12 cellular contexts compared by ENCODE assay signal in genomic region chr2:106461882-106462281, GRCh38. TPM values are rescaled to one million over a fixed set of nuclear protein-coding genes. Genes with fewer than 3 reads are reported as not detected.
DNase-seq lines count a peak whose midpoint lies in the region; ATAC-seq and TF ChIP-seq lines count a peak whose summit lies in the region.
"Not testable (repeated sequence)": the region's sequence is repeated elsewhere in the genome, so short reads cannot be mapped to it uniquely, and the experiment has no call there.
"Had no signal": no experiment of that assay in that cellular context is flagged by ENCODE, and none has a peak within 500 bp of the region (broad histone marks: within the 10 kb centered on the region; RNA-seq: fewer than 3 reads in every experiment).

No MANE protein-coding gene starts in this region.

- not testable (repeated sequence) for H2AFZ ChIP-seq in neural progenitor cell (replicated peaks)

- H3K9me3 Mint-ChIP-seq in activated CD8-positive, alpha-beta T cell treated with anti-CD3 and anti-CD28 coated beads for 36 hours; activated naive CD8-positive, alpha-beta T cell treated with anti-CD3 and anti-CD28 coated beads, Interleukin-2, amount 50 U/mL, for 24 hours; neural progenitor cell: not testable (repeated sequence)

- in situ Hi-C loops in GM13976 (cut with MboI; ENCODE audit: low sequenced_read_pairs, unreplicated experiment), result not testable (repeated sequence)

- POLR2A ChIA-PET in activated CD8-positive, alpha-beta T cell treated with anti-CD3 and anti-CD28 coated beads for 36 hours (lab: Charles Lee), result not testable (repeated sequence)

- DNase-seq in GM13976 (ENCODE audit: low spot score), result not testable (repeated sequence)
- DNase-seq in NB4 (ENCODE audit: low read depth) (peak; percentile 57), SKM-1 treated with dmso at 0.1 percent for 144 hours (lab: John Stamatoyannopoulos, UW; ENCODE audit: unreplicated experiment) (peak; percentile 21), fibroblast of pulmonary artery (ENCODE audit: low read depth) (peak; percentile 0), neural progenitor cell (ENCODE audit: low spot score) (peak; percentile 28)
- DNase-seq in activated CD8-positive, alpha-beta T cell treated with anti-CD3 and anti-CD28 coated beads for 36 hours, result peak; percentile 41
- peak; percentile 10 for DNase-seq in activated naive CD8-positive, alpha-beta T cell treated with anti-CD3 and anti-CD28 coated beads, Interleukin-2, amount 50 U/mL, for 24 hours

- H3K36me3 Mint-ChIP-seq in activated CD8-positive, alpha-beta T cell treated with anti-CD3 and anti-CD28 coated beads for 36 hours (ENCODE audit: low read depth); activated naive CD8-positive, alpha-beta T cell treated with anti-CD3 and anti-CD28 coated beads, Interleukin-2, amount 50 U/mL, for 24 hours (ENCODE audit: low read depth); neural progenitor cell: not testable (repeated sequence)

- not testable (repeated sequence) for H3K27me3 ChIP-seq in neural progenitor cell

- H3K4me1 ChIP-seq in neural progenitor cell, result not testable (repeated sequence)

- not testable (repeated sequence) for H3K27me3 Mint-ChIP-seq in activated CD8-positive, alpha-beta T cell treated with anti-CD3 and anti-CD28 coated beads for 36 hours; activated naive CD8-positive, alpha-beta T cell treated with anti-CD3 and anti-CD28 coated beads, Interleukin-2, amount 50 U/mL, for 24 hours; neural progenitor cell (ENCODE audit: insufficient read depth, low read depth)

- H3K27ac Mint-ChIP-seq in activated CD8-positive, alpha-beta T cell treated with anti-CD3 and anti-CD28 coated beads for 36 hours; activated naive CD8-positive, alpha-beta T cell treated with anti-CD3 and anti-CD28 coated beads, Interleukin-2, amount 50 U/mL, for 24 hours; neural progenitor cell: not testable (repeated sequence)

- not testable (repeated sequence) for H4K20me1 ChIP-seq in neural progenitor cell (ENCODE audit: low read depth)

- H3F3A ChIP-seq in neural progenitor cell (ENCODE audit: low read depth), result not testable (repeated sequence)

- ATAC-seq in activated CD8-positive, alpha-beta T cell treated with anti-CD3 and anti-CD28 coated beads for 36 hours, result peak; percentile 69
- not testable (repeated sequence) for ATAC-seq in activated naive CD8-positive, alpha-beta T cell treated with anti-CD3 and anti-CD28 coated beads, Interleukin-2, amount 50 U/mL, for 24 hours

- H3K79me2 ChIP-seq in neural progenitor cell (ENCODE audit: low read depth), result not testable (repeated sequence)

- not testable (repeated sequence) for H3K4me1 Mint-ChIP-seq in activated CD8-positive, alpha-beta T cell treated with anti-CD3 and anti-CD28 coated beads for 36 hours (ENCODE audit: low read depth); activated naive CD8-positive, alpha-beta T cell treated with anti-CD3 and anti-CD28 coated beads, Interleukin-2, amount 50 U/mL, for 24 hours; neural progenitor cell

- not testable (repeated sequence) for H3K4me2 ChIP-seq in neural progenitor cell

- TF ChIP-seq POLR2A in NB4 (IDR thresholded peaks at IDR 0.05; ENCODE audit: extremely low read depth, insufficient read length), result not testable (repeated sequence)

- TF ChIP-seq CTCF in 22Rv1 (IDR thresholded peaks at IDR 0.05), result peak; percentile 23; the same call in 1 of the 2 replicates
- peak; percentile 1 for TF ChIP-seq CTCF in GM13976 (IDR thresholded peaks at IDR 0.05; ENCODE audit: borderline replicate concordance, control extremely low read depth, extremely low read depth, insufficient read depth, missing control alignments)
- TF ChIP-seq CTCF in NB4 (IDR thresholded peaks at IDR 0.05; ENCODE audit: low read depth, low read length), result peak; percentile 27
- not testable (repeated sequence) for TF ChIP-seq CTCF in activated CD8-positive, alpha-beta T cell treated with anti-CD3 and anti-CD28 coated beads for 36 hours (IDR thresholded peaks at IDR 0.05)
- TF ChIP-seq CTCF in fibroblast of pulmonary artery (IDR thresholded peaks at IDR 0.05; ENCODE audit: low read length, missing control alignments), result peak; percentile 4
- peak; percentile 48 for TF ChIP-seq CTCF in neural progenitor cell (IDR thresholded peaks at IDR 0.05)

- not testable (repeated sequence) for H3K4me3 Mint-ChIP-seq in activated CD8-positive, alpha-beta T cell treated with anti-CD3 and anti-CD28 coated beads for 36 hours; activated naive CD8-positive, alpha-beta T cell treated with anti-CD3 and anti-CD28 coated beads, Interleukin-2, amount 50 U/mL, for 24 hours; neural progenitor cell

- intact Hi-C loops in activated CD8-positive, alpha-beta T cell treated with anti-CD3 and anti-CD28 coated beads for 36 hours (cut with micrococcal nuclease), result loop anchor here (5.0 kb wide), 1 partner anchor 80 kb away; no protein-coding TSS in a partner anchor

- H3K9ac ChIP-seq in neural progenitor cell, result not testable (repeated sequence)

- H3K36me3 ChIP-seq in neural progenitor cell, result not testable (repeated sequence)

- not testable (repeated sequence) for H3K4me3 ChIP-seq in NB4 (ENCODE audit: low read depth, low read length); fibroblast of pulmonary artery (replicated peaks; ENCODE audit: low read depth, low read length); neural progenitor cell

- H3K27ac ChIP-seq in 22Rv1, neural progenitor cell: not testable (repeated sequence)

- not testable (repeated sequence) for H3K9me3 ChIP-seq in neural progenitor cell (ENCODE audit: low read depth)

- CTCF ChIA-PET in activated CD8-positive, alpha-beta T cell treated with anti-CD3 and anti-CD28 coated beads for 36 hours (lab: Charles Lee), result interaction anchor here (0.6 to 1.1 kb wide), 7 partner anchors 13 to 115 kb away, joined by 3 to 7 read pairs (median 3); no protein-coding TSS in a partner anchor

RNA-seq across cellular contexts. Expression of gene RGPD3, which starts 6.3 kb away (rescaled TPM):
- under 1 TPM; 0.20 to 0.34 TPM for total RNA-seq in activated CD8-positive, alpha-beta T cell treated with anti-CD3 and anti-CD28 coated beads for 36 hours
- 0.07 and 0.25 TPM in 2 replicates for total RNA-seq in neural progenitor cell (ENCODE audit: low replicate concordance)

RNA-seq across cellular contexts. Expression of gene CD8B2, which starts 25.3 kb away (rescaled TPM):
- 1 to 10 TPM; 3.9 to 4.5 TPM for total RNA-seq in activated CD8-positive, alpha-beta T cell treated with anti-CD3 and anti-CD28 coated beads for 36 hours
- total RNA-seq in neural progenitor cell (ENCODE audit: low replicate concordance), result not detected in 2 replicates
- total RNA-seq: B cell, fibroblast of villous mesenchyme, lung, smooth muscle cell had no signal
